ENCODE assay signal across 23 cellular contexts in the genomic region with DNA sequence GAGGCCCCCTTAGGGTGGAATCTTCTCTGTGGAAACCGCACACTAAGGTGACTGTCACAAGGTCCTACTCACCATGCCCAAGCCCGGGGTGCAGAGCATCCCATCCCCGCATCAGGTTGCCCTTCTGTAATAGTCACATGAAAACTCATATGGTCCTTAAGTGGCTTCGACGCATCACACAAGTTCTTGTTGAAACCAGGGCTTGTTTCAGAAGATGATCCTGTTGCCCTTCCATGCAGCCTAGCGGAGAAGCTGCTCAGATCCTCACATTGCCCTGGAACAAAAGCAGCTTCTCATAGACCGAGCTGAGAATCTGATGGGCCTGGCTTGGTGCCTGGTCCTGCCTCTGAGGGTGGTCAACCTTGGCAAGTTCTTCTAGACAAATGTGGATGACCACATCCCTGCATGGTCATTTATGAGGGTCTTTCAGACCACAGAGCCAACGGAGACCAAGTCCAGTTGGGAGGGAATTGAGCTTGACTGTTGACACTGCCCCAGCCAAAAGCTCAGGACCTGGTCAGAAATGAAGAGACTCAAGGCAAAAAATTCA.
"Had no signal": no experiment of that assay in that cellular context is flagged by ENCODE, and none has a peak within 500 bp of the region (broad histone marks: within the 10 kb centered on the region; RNA-seq: fewer than 3 reads in every experiment).

No MANE protein-coding gene starts in this region.

- H3K27ac ChIP-seq: left ventricle myocardium inferior, ovary, right lobe of liver, tibial nerve, upper lobe of left lung had no signal

- H3K4me3 ChIP-seq: left ventricle myocardium inferior, lung, mucosa of descending colon, ovary, right atrium auricular region, right lobe of liver, smooth muscle cell, tibial nerve, upper lobe of left lung had no signal

- DNase-seq: hypothalamus; immature natural killer cell; left ventricle myocardium inferior; mesendoderm; midbrain; mucosa of descending colon; naive thymus-derived CD4-positive, alpha-beta T cell; ovary; stimulated activated CD4-positive, alpha-beta T cell treated with anti-CD3 and anti-CD28 coated beads, Interleukin-1b, Interleukin-23, amount 100 ng/mL, for 48 hours; stimulated activated CD4-positive, alpha-beta T cell treated with anti-CD3 and anti-CD28 coated beads, Interleukin-2, amount 100 ng/mL, for 48 hours; stimulated activated CD4-positive, alpha-beta T cell treated with anti-CD3 and anti-CD28 coated beads, Interleukin-4, amount 100 ng/mL, for 4 hours; stimulated activated CD8-positive, alpha-beta memory T cell treated with anti-CD3 and anti-CD28 coated beads, Interleukin-4, amount 100 ng/mL, for 48 hours; stimulated activated naive CD4-positive, alpha-beta T cell treated with Interleukin-2 at 50 U/mL for 16 hours; stimulated activated naive CD8-positive, alpha-beta T cell treated with anti-CD3 and anti-CD28 coated beads, Interleukin-15, amount 100 ng/mL, for 72 hours; substantia nigra; upper lobe of left lung had no signal

- ATAC-seq: mucosa of descending colon; naive thymus-derived CD4-positive, alpha-beta T cell; natural killer cell treated with Interleukin-12 subunit alpha and Interleukin-12 subunit beta and Interleukin-15 and Interleukin-18, amount 100 ng/mL, for 72 hours; right lobe of liver; stimulated activated memory B cell treated with anti-CD40 and anti-IgM and Interleukin-4, amounts not matched to agents 10 μg/mL and 1 μg/mL and 100 μg/mL, for 72 hours; stimulated activated naive CD8-positive, alpha-beta T cell treated with anti-CD3 and anti-CD28 coated beads, Interleukin-15, amount 100 ng/mL, for 72 hours had no signal

- H3K9me3 ChIP-seq: left ventricle myocardium inferior, mucosa of descending colon, ovary, right atrium auricular region, right lobe of liver, tibial nerve, upper lobe of left lung had no signal

- H3K36me3 ChIP-seq: left ventricle myocardium inferior, ovary, right atrium auricular region, right lobe of liver, tibial nerve, upper lobe of left lung had no signal

- H3K4me1 ChIP-seq: right atrium auricular region, right lobe of liver, tibial nerve, upper lobe of left lung had no signal

- H3K27me3 ChIP-seq: ovary, right atrium auricular region, right lobe of liver, tibial nerve, upper lobe of left lung had no signal
